Comparison of ENCODE assay signal across 7 cellular contexts in genomic region chr12:10336196-10336595, GRCh38. TPM values are rescaled to one million over a fixed set of nuclear protein-coding genes. Genes with fewer than 3 reads are reported as not detected.
"Had no signal": no experiment of that assay in that cellular context is flagged by ENCODE, and none has a peak within 500 bp of the region (broad histone marks: within the 10 kb centered on the region; RNA-seq: fewer than 3 reads in every experiment).

No MANE protein-coding gene starts in this region.

RNA-seq across cellular contexts. Expression of gene KLRD1, which starts 28.5 kb away (rescaled TPM):
- total RNA-seq: HepG2, HT-29, NCI-H460, RPMI7951 had no signal

RNA-seq across cellular contexts. Expression of gene KLRK1, which starts 53.6 kb away (rescaled TPM):
- total RNA-seq: HepG2, IMR-90, NCI-H460, PC-9, RPMI7951, SJCRH30 had no signal
- polyA plus RNA-seq: HepG2, IMR-90 had no signal
